9 cellular contexts compared by ENCODE assay signal in the genomic region with DNA sequence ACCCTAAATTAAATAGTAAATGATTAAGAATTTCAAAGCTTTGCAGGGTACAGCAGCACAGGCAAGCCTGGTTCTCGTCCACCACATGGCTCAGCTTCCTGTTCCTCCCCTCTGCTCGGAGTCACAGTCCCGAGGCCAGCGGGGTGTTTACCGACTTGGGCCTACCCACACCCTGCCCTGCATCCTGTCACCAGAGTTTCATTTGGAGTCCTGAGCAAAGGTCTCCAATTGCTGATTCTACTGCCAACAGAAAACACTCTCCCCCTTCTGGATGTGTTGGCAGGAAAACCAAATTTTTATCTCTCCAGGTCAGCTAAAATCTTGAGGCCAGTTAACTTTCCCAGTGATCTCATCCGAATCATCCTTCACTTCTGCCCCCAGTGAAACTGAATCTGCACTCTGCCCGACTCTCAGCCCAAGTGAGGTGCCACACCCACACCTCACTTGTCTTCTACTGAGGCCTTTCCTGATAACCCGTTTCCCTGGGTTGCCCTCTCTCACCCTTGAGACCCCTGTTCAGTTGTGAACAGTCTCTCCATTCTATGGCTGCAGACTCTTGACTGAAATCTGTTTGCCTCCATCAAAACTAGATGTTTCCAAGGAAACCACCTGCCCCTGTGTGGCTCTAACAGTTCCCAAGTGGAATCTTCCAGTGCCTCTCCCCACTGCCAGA.
DNase-seq lines count a peak whose midpoint lies in the region; TF ChIP-seq lines count a peak whose summit lies in the region.
"Had no signal": no experiment of that assay in that cellular context is flagged by ENCODE, and none has a peak within 500 bp of the region (broad histone marks: within the 10 kb centered on the region; RNA-seq: fewer than 3 reads in every experiment).

No MANE protein-coding gene starts in this region.

- H3K4me3 Mint-ChIP-seq in activated T-cell treated with anti-CD3 and anti-CD28 coated beads, Interleukin-2, amount 50 U/mL, for 24 hours = peak overlapping the region; percentile 2

- CTCF ChIA-PET in HEK293 (lab: Yijun Ruan, JAX) = interaction anchor here (0.6 kb wide), 1 partner anchor 8 kb away, joined by 3 read pairs; no protein-coding TSS in a partner anchor

- H3K27ac Mint-ChIP-seq in activated T-cell treated with anti-CD3 and anti-CD28 coated beads, Interleukin-2, amount 50 U/mL, for 24 hours = peak overlapping the region; percentile 91

- H3K9me3 ChIP-seq in HEK293 (ENCODE audit: control insufficient read depth, insufficient read depth, low read depth, low read length) = no peaks in the 10 kb centered on the region

- peak; percentile 70 for DNase-seq in GM10266 (ENCODE audit: extremely low spot score)
- peak; percentile 19 for DNase-seq in NCI-H2196 treated with DMSO at 0.1 percent for 48 hours (lab: John Stamatoyannopoulos, UW; ENCODE audit: unreplicated experiment)
- DNase-seq in activated T-cell treated with anti-CD3 and anti-CD28 coated beads, Interleukin-2, amount 50 U/mL, for 24 hours = peak; percentile 75
- peak; percentile 91 to 93 for DNase-seq in foreskin fibroblast
- peak in 2 of 3 donors; percentile 68 to 71 for DNase-seq in stimulated activated CD4-positive, alpha-beta T cell treated with anti-CD3 and anti-CD28 coated beads, Interleukin-12 subunit alpha, Interleukin-12 subunit beta, amount 100 ng/mL, for 48 hours (ENCODE audit: low read depth in 2 of 3, low spot score in 1 of 3)
- DNase-seq in foreskin melanocyte = no peak
- no peak for DNase-seq in midbrain (lab: John Stamatoyannopoulos, UW)

- no peaks in the 10 kb centered on the region for H3K4me1 ChIP-seq in HEK293 (ENCODE audit: control insufficient read depth, insufficient read depth, low read length)

- TF ChIP-seq CTCF in GM10266 (IDR thresholded peaks at IDR 0.05; ENCODE audit: control insufficient read depth, insufficient read depth, low read depth, missing control alignments) (no peak), HEK293 (tag by site-specific recombination; IDR thresholded peaks at IDR 0.05) (no peak), foreskin fibroblast (IDR thresholded peaks at IDR 0.05; ENCODE audit: low read depth, low read length) (no peak)

- H3K36me3 ChIP-seq in HEK293 (ENCODE audit: control insufficient read depth in 2 of 2, insufficient read depth in 1 of 2, low read length in 2 of 2) = no peaks in the 10 kb centered on the region

- peaks cover 24% of the 10 kb centered on the region for H3K36me3 Mint-ChIP-seq in activated T-cell treated with anti-CD3 and anti-CD28 coated beads, Interleukin-2, amount 50 U/mL, for 24 hours (ENCODE audit: low read depth)

- H3K4me3 ChIP-seq in HEK293 (ENCODE audit: low read depth, low read length) (no peak overlapping the region), foreskin fibroblast (ENCODE audit: low read depth in 1 of 2, low read length in 2 of 2) (no peak overlapping the region)
- H3K4me3 ChIP-seq: SK-N-MC had no signal

- H3K27ac ChIP-seq in HEK293 (ENCODE audit: extremely low read depth, low read depth, low read length) = no peak overlapping the region
- H3K27ac ChIP-seq: SK-N-MC had no signal

- POLR2A ChIA-PET in HEK293 (lab: Yijun Ruan, JAX) = no interaction called here

- peaks cover 6% of the 10 kb centered on the region for H3K9me3 Mint-ChIP-seq in activated T-cell treated with anti-CD3 and anti-CD28 coated beads, Interleukin-2, amount 50 U/mL, for 24 hours

- H3K4me1 Mint-ChIP-seq in activated T-cell treated with anti-CD3 and anti-CD28 coated beads, Interleukin-2, amount 50 U/mL, for 24 hours (ENCODE audit: low read depth) = peaks cover 58% of the 10 kb centered on the region

- no peaks in the 10 kb centered on the region for H3K27me3 Mint-ChIP-seq in activated T-cell treated with anti-CD3 and anti-CD28 coated beads, Interleukin-2, amount 50 U/mL, for 24 hours

TF ChIP-seq in HEK293, 187 proteins besides CTCF, POLR2A, EP300 and RAD21 (continues in another document):
- no peak for TF ChIP-seq SP3 (tag by site-specific recombination; IDR thresholded peaks at IDR 0.05)
- TF ChIP-seq ZNF776 (tag by site-specific recombination; IDR thresholded peaks at IDR 0.05; ENCODE audit: borderline replicate concordance) = no peak
- 0 out of 2 replicates have a peak, but pooled peaks have one; percentile 17 for TF ChIP-seq EGR2 (tag by site-specific recombination; IDR thresholded peaks at IDR 0.05; ENCODE audit: low read depth)
- TF ChIP-seq ZNF658 (tag by site-specific recombination; IDR thresholded peaks at IDR 0.05) = no peak
- no peak for TF ChIP-seq SCRT2 (tag by site-specific recombination; IDR thresholded peaks at IDR 0.05)
- TF ChIP-seq FEZF1 (tag by site-specific recombination; IDR thresholded peaks at IDR 0.05) = no peak
- no peak for TF ChIP-seq PRDM2 (tag by site-specific recombination; IDR thresholded peaks at IDR 0.05; ENCODE audit: borderline replicate concordance)
- TF ChIP-seq BCL11A (tag by site-specific recombination; IDR thresholded peaks at IDR 0.05; ENCODE audit: low read depth) = no peak
- TF ChIP-seq, protein P1, sequence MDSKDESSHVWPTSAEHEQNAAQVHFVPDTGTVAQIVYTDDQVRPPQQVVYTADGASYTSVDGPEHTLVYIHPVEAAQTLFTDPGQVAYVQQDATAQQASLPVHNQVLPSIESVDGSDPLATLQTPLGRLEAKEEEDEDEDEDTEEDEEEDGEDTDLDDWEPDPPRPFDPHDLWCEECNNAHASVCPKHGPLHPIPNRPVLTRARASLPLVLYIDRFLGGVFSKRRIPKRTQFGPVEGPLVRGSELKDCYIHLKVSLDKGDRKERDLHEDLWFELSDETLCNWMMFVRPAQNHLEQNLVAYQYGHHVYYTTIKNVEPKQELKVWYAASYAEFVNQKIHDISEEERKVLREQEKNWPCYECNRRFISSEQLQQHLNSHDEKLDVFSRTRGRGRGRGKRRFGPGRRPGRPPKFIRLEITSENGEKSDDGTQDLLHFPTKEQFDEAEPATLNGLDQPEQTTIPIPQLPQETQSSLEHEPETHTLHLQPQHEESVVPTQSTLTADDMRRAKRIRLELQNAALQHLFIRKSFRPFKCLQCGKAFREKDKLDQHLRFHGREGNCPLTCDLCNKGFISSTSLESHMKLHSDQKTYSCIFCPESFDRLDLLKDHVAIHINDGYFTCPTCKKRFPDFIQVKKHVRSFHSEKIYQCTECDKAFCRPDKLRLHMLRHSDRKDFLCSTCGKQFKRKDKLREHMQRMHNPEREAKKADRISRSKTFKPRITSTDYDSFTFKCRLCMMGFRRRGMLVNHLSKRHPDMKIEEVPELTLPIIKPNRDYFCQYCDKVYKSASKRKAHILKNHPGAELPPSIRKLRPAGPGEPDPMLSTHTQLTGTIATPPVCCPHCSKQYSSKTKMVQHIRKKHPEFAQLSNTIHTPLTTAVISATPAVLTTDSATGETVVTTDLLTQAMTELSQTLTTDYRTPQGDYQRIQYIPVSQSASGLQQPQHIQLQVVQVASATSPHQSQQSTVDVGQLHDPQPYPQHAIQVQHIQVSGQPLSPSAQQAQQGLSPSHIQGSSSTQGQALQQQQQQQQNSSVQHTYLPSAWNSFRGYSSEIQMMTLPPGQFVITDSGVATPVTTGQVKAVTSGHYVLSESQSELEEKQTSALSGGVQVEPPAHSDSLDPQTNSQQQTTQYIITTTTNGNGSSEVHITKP (tag by site-specific recombination; IDR thresholded peaks at IDR 0.05) = peak; percentile 37; the same call in 1 of the 2 replicates
- TF ChIP-seq ZNF132 (tag by site-specific recombination; IDR thresholded peaks at IDR 0.05; ENCODE audit: borderline replicate concordance) = no peak
- TF ChIP-seq ZNF521 (tag by site-specific recombination; IDR thresholded peaks at IDR 0.05) = no peak
- TF ChIP-seq WT1 (tag by site-specific recombination; IDR thresholded peaks at IDR 0.05) = no peak
- no peak for TF ChIP-seq ZNF560 (tag by site-specific recombination; IDR thresholded peaks at IDR 0.05; ENCODE audit: borderline replicate concordance)
- TF ChIP-seq ZNF157 (tag by site-specific recombination; IDR thresholded peaks at IDR 0.05) = no peak

Comparison
In these comparisons a context has a peak if more than half of its experiments do, and no peak if none do; other contexts are left out.
1. DNase-seq: peak in GM10266 (single experiment), NCI-H2196 treated with DMSO at 0.1 percent for 48 hours (single experiment), activated T-cell treated with anti-CD3 and anti-CD28 coated beads, Interleukin-2, amount 50 U/mL, for 24 hours (single experiment), foreskin fibroblast (2 of 2) and stimulated activated CD4-positive, alpha-beta T cell treated with anti-CD3 and anti-CD28 coated beads, Interleukin-12 subunit alpha, Interleukin-12 subunit beta, amount 100 ng/mL, for 48 hours (2 of 3); none in foreskin melanocyte (single experiment) and midbrain (single experiment).